ENCODE assay signal across 1 cellular context in genomic region chr16:9090960-9091866, GRCh38.
TF ChIP-seq lines count a peak whose summit lies in the region.

Gene HAPSTR1 (plus strand): TSS chr16:9091644. CDS start chr16:9092045, 401 bp downstream.

TF ChIP-seq in HepG2, 621 proteins besides CTCF, POLR2A, EP300 and RAD21 (continued from another document and continues in another):
- TF ChIP-seq ZNF710 (CRISPR knock-in tag; IDR thresholded peaks at IDR 0.05; ENCODE audit: borderline replicate concordance) (peak; percentile 69; the same call in 1 of the 2 replicates), ATF4 (CRISPR knock-in tag; IDR thresholded peaks at IDR 0.05) (peak in 1 of 2 experiments; percentile 87; a peak in 2 of 4 replicates), KDM3A (CRISPR knock-in tag; IDR thresholded peaks at IDR 0.05; ENCODE audit: low read depth) (no peak; the same call in 1 of the 2 replicates), TOPORS (CRISPR knock-in tag; IDR thresholded peaks at IDR 0.05) (peak; percentile 97), REST (IDR thresholded peaks at IDR 0.05; ENCODE audit: borderline replicate concordance in 1 of 2, low read depth in 1 of 2, low read length in 2 of 2) (peak in 1 of 2 experiments; percentile 83; a peak in 2 of 4 replicates), ZNF329 (CRISPR knock-in tag; IDR thresholded peaks at IDR 0.05; ENCODE audit: low read depth) (peak; percentile 88), ZMYM3 (CRISPR knock-in tag; IDR thresholded peaks at IDR 0.05) (no peak; the same call in none of the 2 replicates), SMYD3 (CRISPR knock-in tag; IDR thresholded peaks at IDR 0.05) (no peak), SATB2 (CRISPR knock-in tag; IDR thresholded peaks at IDR 0.05) (no peak; the same call in 1 of the 2 replicates), CREM (IDR thresholded peaks at IDR 0.05) (peak; percentile 90), CREM (CRISPR knock-in tag; IDR thresholded peaks at IDR 0.05) (peak; percentile 33; the same call in 1 of the 2 replicates), TOE1 (CRISPR knock-in tag; IDR thresholded peaks at IDR 0.05) (no peak; the same call in 1 of the 2 replicates), GATAD2A (CRISPR knock-in tag; IDR thresholded peaks at IDR 0.05) (peak; percentile 76), ZFAT (CRISPR knock-in tag; conservative IDR thresholded peaks at IDR 0.05) (no peak), WIZ (CRISPR knock-in tag; IDR thresholded peaks at IDR 0.05) (no peak), NFE2L1 (CRISPR knock-in tag; IDR thresholded peaks at IDR 0.05; ENCODE audit: borderline replicate concordance) (no peak), ZBTB49 (CRISPR knock-in tag; IDR thresholded peaks at IDR 0.05; ENCODE audit: borderline replicate concordance) (peak; percentile 80), NONO (IDR thresholded peaks at IDR 0.05) (no peak), NONO (CRISPR knock-in tag; conservative IDR thresholded peaks at IDR 0.05) (peak; percentile 96; the same call in 1 of the 2 replicates), ZNF720 (CRISPR knock-in tag; IDR thresholded peaks at IDR 0.05) (peak; percentile 92; the same call in 1 of the 2 replicates), ZNF260 (CRISPR knock-in tag; IDR thresholded peaks at IDR 0.05; ENCODE audit: borderline replicate concordance, low read depth) (no peak), FOXP1 (IDR thresholded peaks at IDR 0.05) (no peak), FOXP1 (CRISPR knock-in tag; IDR thresholded peaks at IDR 0.05) (peak; percentile 6; the same call in 1 of the 2 replicates), MATR3 (CRISPR knock-in tag; IDR thresholded peaks at IDR 0.05) (no peak), ZBTB7A (CRISPR knock-in tag; IDR thresholded peaks at IDR 0.05) (no peak; the same call in 1 of the 2 replicates), ZC3H13 (CRISPR knock-in tag; IDR thresholded peaks at IDR 0.05) (0 out of 2 replicates have a peak, but pooled peaks have one; percentile 26), MXD3 (CRISPR knock-in tag; IDR thresholded peaks at IDR 0.05) (peak; percentile 23), ELF4 (CRISPR knock-in tag; IDR thresholded peaks at IDR 0.05; ENCODE audit: borderline replicate concordance) (peak; percentile 19; the same call in 1 of the 2 replicates), SNAPC2 (CRISPR knock-in tag; IDR thresholded peaks at IDR 0.05) (peak; percentile 88), MAX (IDR thresholded peaks at IDR 0.05) (peak; percentile 87), ZNF574 (CRISPR knock-in tag; IDR thresholded peaks at IDR 0.05) (peak; percentile 84), TAF15 (IDR thresholded peaks at IDR 0.05; ENCODE audit: low read depth, low read length, poor library complexity, severe bottlenecking) (peak; percentile 75), ATRX (CRISPR knock-in tag; IDR thresholded peaks at IDR 0.05; ENCODE audit: borderline replicate concordance) (no peak), NR2F1 (CRISPR knock-in tag; IDR thresholded peaks at IDR 0.05) (peak; percentile 9 to 39; a peak in 2 of 4 replicates), FOXJ3 (CRISPR knock-in tag; IDR thresholded peaks at IDR 0.05; ENCODE audit: borderline replicate concordance) (no peak), BORCS8-MEF2B (CRISPR knock-in tag; IDR thresholded peaks at IDR 0.05) (peak; percentile 82), ISX (CRISPR knock-in tag; conservative IDR thresholded peaks at IDR 0.05) (peak; percentile 77; the same call in 1 of the 2 replicates), ZNF766 (CRISPR knock-in tag; IDR thresholded peaks at IDR 0.05; ENCODE audit: borderline replicate concordance) (no peak; the same call in 1 of the 2 replicates), ZNF225 (CRISPR knock-in tag; IDR thresholded peaks at IDR 0.05) (no peak), ZKSCAN1 (IDR thresholded peaks at IDR 0.05; ENCODE audit: low read length) (0 out of 2 replicates have a peak, but pooled peaks have one; percentile 58), ZNF605 (CRISPR knock-in tag; IDR thresholded peaks at IDR 0.05) (peak; percentile 87; the same call in 1 of the 2 replicates), ZNF782 (CRISPR knock-in tag; IDR thresholded peaks at IDR 0.05; ENCODE audit: borderline replicate concordance) (peak; percentile 88; the same call in 1 of the 2 replicates), MTA1 (CRISPR knock-in tag; IDR thresholded peaks at IDR 0.05; ENCODE audit: borderline replicate concordance) (peak; percentile 87; the same call in 1 of the 2 replicates), ZNF24 (IDR thresholded peaks at IDR 0.05) (no peak), ZNF556 (CRISPR knock-in tag; IDR thresholded peaks at IDR 0.05; ENCODE audit: borderline replicate concordance) (no peak; the same call in none of the 2 replicates), PAXIP1 (CRISPR knock-in tag; conservative IDR thresholded peaks at IDR 0.05) (peak; percentile 74), MEF2D (CRISPR knock-in tag; IDR thresholded peaks at IDR 0.05) (peak; percentile 63; the same call in 1 of the 2 replicates)
